ENCODE assay signal across 8 cellular contexts in genomic region chr17:77404812-77405581, GRCh38.
DNase-seq lines count a peak whose midpoint lies in the region; ATAC-seq and TF ChIP-seq lines count a peak whose summit lies in the region.

No MANE protein-coding gene starts in this region.

- no peak for TF ChIP-seq CTCF in Panc1 (IDR thresholded peaks at IDR 0.05)

- CTCF ChIA-PET in Panc1 (lab: Charles Lee): interaction anchor here (0.5 kb wide), 1 partner anchor 10 kb away, joined by 9 read pairs; no protein-coding TSS in a partner anchor

- DNase-seq in G401 (ENCODE audit: low spot score): peak; percentile 84
- DNase-seq in HCEC 1CT: peak; percentile 78
- DNase-seq in Panc1 (ENCODE audit: low read depth, low spot score): peak; percentile 43
- peak; percentile 79 for DNase-seq in activated effector memory CD4-positive, alpha-beta T cell treated with Interleukin-2 at 50 U/mL for 16 hours
- peak; percentile 65 for DNase-seq in left ventricle myocardium superior
- DNase-seq in stimulated activated CD4-positive, alpha-beta T cell treated with anti-CD3 and anti-CD28 coated beads, Interleukin-4, amount 100 ng/mL, for 1 hour: peak; percentile 77
- DNase-seq in midbrain (lab: John Stamatoyannopoulos, UW): no peak
- DNase-seq in amniotic stem cell (lab: John Stamatoyannopoulos, UW): no peak

- intact Hi-C loops in Panc1 (cut with micrococcal nuclease; ENCODE audit: unreplicated experiment) (no loop called here), left ventricle myocardium superior (cut with micrococcal nuclease) (no loop called here)

- POLR2A ChIA-PET in Panc1 (lab: Charles Lee): no interaction called here

- BruUV-seq in Panc1 (replicated peaks; lab: Mats Ljungman, UMichigan): no TSS peak

- H3K27ac ChIP-seq in Panc1 (ENCODE audit: low read length): peak overlapping the region; percentile 79

- H3K27me3 ChIP-seq in Panc1 (ENCODE audit: control insufficient read depth, insufficient read depth, low read length): no peaks in the 10 kb centered on the region

- in situ Hi-C loops in G401 (cut with HindIII; ENCODE audit: low sequenced_read_pairs): no loop called here
- in situ Hi-C loops in Panc1 (cut with HindIII; ENCODE audit: low pct_unique_long_range_greater_than_20kb, low sequenced_read_pairs): no loop called here

- peak; percentile 67 for ATAC-seq in Panc1
- peak; percentile 25 for ATAC-seq in left ventricle myocardium superior

- peak overlapping the region in 1 of 2 experiments; percentile 3; a peak in 2 of 4 replicates for H3K4me3 ChIP-seq in Panc1 (ENCODE audit: low read depth in 2 of 2, low read length in 2 of 2)

- no peaks in the 10 kb centered on the region for H3K36me3 ChIP-seq in Panc1 (ENCODE audit: control insufficient read depth, insufficient read depth, low read length)

- no peaks in the 10 kb centered on the region for H3K9me3 ChIP-seq in Panc1 (ENCODE audit: control insufficient read depth, insufficient read depth, low read depth, low read length)

- H3K4me1 ChIP-seq in Panc1 (ENCODE audit: control insufficient read depth, insufficient read depth, low read length): peaks cover 82% of the 10 kb centered on the region

Comparison
In these comparisons a context has a peak if more than half of its experiments do, and no peak if none do; other contexts are left out.
1. DNase-seq: peak in G401 (single experiment), HCEC 1CT (single experiment), Panc1 (single experiment), activated effector memory CD4-positive, alpha-beta T cell treated with Interleukin-2 at 50 U/mL for 16 hours (single experiment), left ventricle myocardium superior (single experiment) and stimulated activated CD4-positive, alpha-beta T cell treated with anti-CD3 and anti-CD28 coated beads, Interleukin-4, amount 100 ng/mL, for 1 hour (single experiment); none in midbrain (single experiment) and amniotic stem cell (single experiment).